ENCODE assay signal across 8 cellular contexts in genomic region chr14:37232907-37233481, GRCh38. TPM values are rescaled to one million over a fixed set of nuclear protein-coding genes. Genes with fewer than 3 reads are reported as not detected.
A peak's percentile ranks its signal among the peaks of the same experiment; 100 is the strongest.
DNase-seq lines count a peak whose midpoint lies in the region; ATAC-seq and TF ChIP-seq lines count a peak whose summit lies in the region.
"Had no signal": no experiment of that assay in that cellular context is flagged by ENCODE, and none has a peak within 500 bp of the region (broad histone marks: within the 10 kb centered on the region; RNA-seq: fewer than 3 reads in every experiment).

No MANE protein-coding gene starts in this region.

- peak; percentile 74 for ATAC-seq in HG03432 (IDR thresholded peaks at IDR 0.05; ENCODE audit: unreplicated experiment)
- ATAC-seq: activated T-cell treated with anti-CD3 and anti-CD28 coated beads, Interleukin-2, amount 50 U/mL, for 72 hours had no signal

- TF ChIP-seq CTCF in GM10266 (IDR thresholded peaks at IDR 0.05; ENCODE audit: control insufficient read depth, insufficient read depth, low read depth, missing control alignments): peak; percentile 47

- DNase-seq in GM10266 (ENCODE audit: extremely low spot score) (peak; percentile 8), NCI-H69 (lab: John Stamatoyannopoulos, UW) (peak; percentile 82), dedifferentiated amniotic fluid mesenchymal stem cell (ENCODE audit: extremely low spot score) (peak; percentile 83), myocyte (ENCODE audit: low read depth) (peak; percentile 63), islet precursor cell (no peak)
- DNase-seq in effector CD8-positive, alpha-beta T cell (lab: John Stamatoyannopoulos, UW): no peak

RNA-seq across cellular contexts. Expression of gene MIPOL1, which starts 35.3 kb away (rescaled TPM):
- 10.4 and 11.3 TPM in 2 replicates for total RNA-seq in myocyte
- 2.3 TPM for polyA plus RNA-seq in myocyte (2012)

Comparison
In these comparisons a context has a peak if more than half of its experiments do, and no peak if none do; other contexts are left out.
1. DNase-seq: peak in GM10266 (single experiment), NCI-H69 (single experiment), dedifferentiated amniotic fluid mesenchymal stem cell (single experiment) and myocyte (single experiment); none in effector CD8-positive, alpha-beta T cell (single experiment) and islet precursor cell (single experiment).